Comparison of ENCODE assay signal across 1 cellular context in genomic region chr3:106963446-106963845, GRCh38.
TF ChIP-seq lines count a peak whose summit lies in the region.

No MANE protein-coding gene starts in this region.

TF ChIP-seq in endothelial cell of umbilical vein, 7 proteins besides CTCF, POLR2A, EP300 and RAD21 (continued from another document):
- TF ChIP-seq, protein P1, sequence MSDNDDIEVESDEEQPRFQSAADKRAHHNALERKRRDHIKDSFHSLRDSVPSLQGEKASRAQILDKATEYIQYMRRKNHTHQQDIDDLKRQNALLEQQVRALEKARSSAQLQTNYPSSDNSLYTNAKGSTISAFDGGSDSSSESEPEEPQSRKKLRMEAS (IDR thresholded peaks at IDR 0.05; ENCODE audit: insufficient read depth, insufficient read length), result no peak
- no peak for TF ChIP-seq GATA2 (IDR thresholded peaks at IDR 0.05; ENCODE audit: insufficient read depth, insufficient read length, low read depth, low read length)
- no peak for TF ChIP-seq FOS (IDR thresholded peaks at IDR 0.05; ENCODE audit: borderline replicate concordance, insufficient read depth, low read length)
- TF ChIP-seq POLR2AphosphoS5 (IDR thresholded peaks at IDR 0.05; ENCODE audit: insufficient read depth, low read depth, low read length), result no peak
